In genomic region chr14:33527023-33527634, GRCh38 we compare ENCODE assay signal across 1 cellular context.
TF ChIP-seq lines count a peak whose summit lies in the region.

No MANE protein-coding gene starts in this region.

TF ChIP-seq in GM12878, 131 proteins besides CTCF, POLR2A, EP300 and RAD21 (continued from another document):
- TF ChIP-seq TAF1 (IDR thresholded peaks at IDR 0.05; ENCODE audit: borderline replicate concordance, low read depth, low read length) (no peak), KDM1A (IDR thresholded peaks at IDR 0.05; ENCODE audit: borderline replicate concordance) (no peak), ZZZ3 (IDR thresholded peaks at IDR 0.05; ENCODE audit: control insufficient read depth, insufficient read length, low read depth) (no peak), ZNF207 (IDR thresholded peaks at IDR 0.05; ENCODE audit: borderline replicate concordance) (no peak), ZNF274 (IDR thresholded peaks at IDR 0.05; ENCODE audit: insufficient read depth, insufficient read length) (no peak), ELK1 (IDR thresholded peaks at IDR 0.05; ENCODE audit: low read depth, low read length) (no peak), NFXL1 (IDR thresholded peaks at IDR 0.05; ENCODE audit: borderline replicate concordance) (no peak), NRF1 (conservative IDR thresholded peaks at IDR 0.05; ENCODE audit: low read depth, low read length) (no peak), ZNF687 (IDR thresholded peaks at IDR 0.05) (peak; percentile 56), IKZF2 (IDR thresholded peaks at IDR 0.05) (peak; percentile 62 to 72; a peak in 3 of 4 replicates), RB1 (IDR thresholded peaks at IDR 0.05; ENCODE audit: borderline replicate concordance) (no peak), PRDM15 (CRISPR knock-in tag; IDR thresholded peaks at IDR 0.05) (no peak), IKZF1 (conservative IDR thresholded peaks at IDR 0.05) (peak; percentile 61), GATAD2B (conservative IDR thresholded peaks at IDR 0.05; ENCODE audit: low read depth) (0 out of 2 replicates have a peak, but pooled peaks have one; percentile 33), BMI1 (IDR thresholded peaks at IDR 0.05; ENCODE audit: borderline replicate concordance) (no peak)
- TF ChIP-seq, protein P1, sequence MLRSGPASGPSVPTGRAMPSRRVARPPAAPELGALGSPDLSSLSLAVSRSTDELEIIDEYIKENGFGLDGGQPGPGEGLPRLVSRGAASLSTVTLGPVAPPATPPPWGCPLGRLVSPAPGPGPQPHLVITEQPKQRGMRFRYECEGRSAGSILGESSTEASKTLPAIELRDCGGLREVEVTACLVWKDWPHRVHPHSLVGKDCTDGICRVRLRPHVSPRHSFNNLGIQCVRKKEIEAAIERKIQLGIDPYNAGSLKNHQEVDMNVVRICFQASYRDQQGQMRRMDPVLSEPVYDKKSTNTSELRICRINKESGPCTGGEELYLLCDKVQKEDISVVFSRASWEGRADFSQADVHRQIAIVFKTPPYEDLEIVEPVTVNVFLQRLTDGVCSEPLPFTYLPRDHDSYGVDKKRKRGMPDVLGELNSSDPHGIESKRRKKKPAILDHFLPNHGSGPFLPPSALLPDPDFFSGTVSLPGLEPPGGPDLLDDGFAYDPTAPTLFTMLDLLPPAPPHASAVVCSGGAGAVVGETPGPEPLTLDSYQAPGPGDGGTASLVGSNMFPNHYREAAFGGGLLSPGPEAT (IDR thresholded peaks at IDR 0.05; ENCODE audit: low read depth) = 0 out of 2 replicates have a peak, but pooled peaks have one; percentile 61
- TF ChIP-seq, protein P2, sequence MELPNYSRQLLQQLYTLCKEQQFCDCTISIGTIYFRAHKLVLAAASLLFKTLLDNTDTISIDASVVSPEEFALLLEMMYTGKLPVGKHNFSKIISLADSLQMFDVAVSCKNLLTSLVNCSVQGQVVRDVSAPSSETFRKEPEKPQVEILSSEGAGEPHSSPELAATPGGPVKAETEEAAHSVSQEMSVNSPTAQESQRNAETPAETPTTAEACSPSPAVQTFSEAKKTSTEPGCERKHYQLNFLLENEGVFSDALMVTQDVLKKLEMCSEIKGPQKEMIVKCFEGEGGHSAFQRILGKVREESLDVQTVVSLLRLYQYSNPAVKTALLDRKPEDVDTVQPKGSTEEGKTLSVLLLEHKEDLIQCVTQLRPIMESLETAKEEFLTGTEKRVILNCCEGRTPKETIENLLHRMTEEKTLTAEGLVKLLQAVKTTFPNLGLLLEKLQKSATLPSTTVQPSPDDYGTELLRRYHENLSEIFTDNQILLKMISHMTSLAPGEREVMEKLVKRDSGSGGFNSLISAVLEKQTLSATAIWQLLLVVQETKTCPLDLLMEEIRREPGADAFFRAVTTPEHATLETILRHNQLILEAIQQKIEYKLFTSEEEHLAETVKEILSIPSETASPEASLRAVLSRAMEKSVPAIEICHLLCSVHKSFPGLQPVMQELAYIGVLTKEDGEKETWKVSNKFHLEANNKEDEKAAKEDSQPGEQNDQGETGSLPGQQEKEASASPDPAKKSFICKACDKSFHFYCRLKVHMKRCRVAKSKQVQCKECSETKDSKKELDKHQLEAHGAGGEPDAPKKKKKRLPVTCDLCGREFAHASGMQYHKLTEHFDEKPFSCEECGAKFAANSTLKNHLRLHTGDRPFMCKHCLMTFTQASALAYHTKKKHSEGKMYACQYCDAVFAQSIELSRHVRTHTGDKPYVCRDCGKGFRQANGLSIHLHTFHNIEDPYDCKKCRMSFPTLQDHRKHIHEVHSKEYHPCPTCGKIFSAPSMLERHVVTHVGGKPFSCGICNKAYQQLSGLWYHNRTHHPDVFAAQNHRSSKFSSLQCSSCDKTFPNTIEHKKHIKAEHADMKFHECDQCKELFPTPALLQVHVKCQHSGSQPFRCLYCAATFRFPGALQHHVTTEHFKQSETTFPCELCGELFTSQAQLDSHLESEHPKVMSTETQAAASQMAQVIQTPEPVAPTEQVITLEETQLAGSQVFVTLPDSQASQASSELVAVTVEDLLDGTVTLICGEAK (IDR thresholded peaks at IDR 0.05; ENCODE audit: borderline replicate concordance) = no peak
